8 cellular contexts compared by ENCODE assay signal in genomic region chr19:38899447-38900219, GRCh38. TPM values are rescaled to one million over a fixed set of nuclear protein-coding genes. Genes with fewer than 3 reads are reported as not detected.
DNase-seq lines count a peak whose midpoint lies in the region; ATAC-seq and TF ChIP-seq lines count a peak whose summit lies in the region.

A gene with protein sequence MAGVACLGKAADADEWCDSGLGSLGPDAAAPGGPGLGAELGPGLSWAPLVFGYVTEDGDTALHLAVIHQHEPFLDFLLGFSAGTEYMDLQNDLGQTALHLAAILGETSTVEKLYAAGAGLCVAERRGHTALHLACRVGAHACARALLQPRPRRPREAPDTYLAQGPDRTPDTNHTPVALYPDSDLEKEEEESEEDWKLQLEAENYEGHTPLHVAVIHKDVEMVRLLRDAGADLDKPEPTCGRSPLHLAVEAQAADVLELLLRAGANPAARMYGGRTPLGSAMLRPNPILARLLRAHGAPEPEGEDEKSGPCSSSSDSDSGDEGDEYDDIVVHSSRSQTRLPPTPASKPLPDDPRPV (plus strand): TSS chr19:38899969. CDS start chr19:38900033, 64 bp downstream.
Gene SIRT2, minus strand, starts transcription at chr19:38899618. Its CDS starts 97 bp downstream, at chr19:38899521.

- H3K4me3 ChIP-seq in ACC112 (ENCODE audit: low read depth, low read length) (peak within 1 kb of the TSS; percentile 90), breast epithelium (peak within 1 kb of the TSS; percentile 67 to 94 (median 91)), iPS-18c (ENCODE audit: insufficient read depth, low read depth, low read length) (peak within 1 kb of the TSS; percentile 89), skeletal muscle tissue (ENCODE audit: low read length in 3 of 3) (peak within 1 kb of the TSS; percentile 93 to 97 (median 93))

- ATAC-seq in GM18870 (IDR thresholded peaks at IDR 0.05; ENCODE audit: unreplicated experiment) = peak; percentile 91
- peak; percentile 91 for ATAC-seq in HG03135 (IDR thresholded peaks at IDR 0.05; ENCODE audit: unreplicated experiment)

- H3K36me3 ChIP-seq in ACC112 (ENCODE audit: insufficient read depth, low read length) (no peaks in the 10 kb centered on the region; the same call in 1 of the 2 replicates), breast epithelium (no peaks in the 10 kb centered on the region), skeletal muscle tissue (ENCODE audit: control insufficient read depth in 3 of 3, insufficient read depth in 3 of 3, low read length in 3 of 3) (peaks cover 0 to 4% (median 2%) of the 10 kb centered on the region in 3 donors)

- no peak for TF ChIP-seq CTCF in VCaP (conservative IDR thresholded peaks at IDR 0.05)
- TF ChIP-seq CTCF in breast epithelium (IDR thresholded peaks at IDR 0.05) = no peak

- no peaks in the 10 kb centered on the region for H3K4me1 ChIP-seq in ACC112 (ENCODE audit: control insufficient read depth, insufficient read depth, low read length, unreplicated experiment)
- peaks cover 0 to 6% of the 10 kb centered on the region in 2 donors for H3K4me1 ChIP-seq in breast epithelium
- H3K4me1 ChIP-seq in skeletal muscle tissue (ENCODE audit: control insufficient read depth in 3 of 3, insufficient read depth in 3 of 3, low read length in 3 of 3) = peaks cover 41 to 45% (median 42%) of the 10 kb centered on the region in 3 donors

- peak; percentile 30 for TF ChIP-seq POLR2A in breast epithelium (IDR thresholded peaks at IDR 0.05)

- no peaks in the 10 kb centered on the region for H3K27me3 ChIP-seq in ACC112 (ENCODE audit: insufficient read depth, low read length)
- no peaks in the 10 kb centered on the region for H3K27me3 ChIP-seq in breast epithelium
- no peaks in the 10 kb centered on the region for H3K27me3 ChIP-seq in skeletal muscle tissue (ENCODE audit: control insufficient read depth in 3 of 3, insufficient read depth in 3 of 3, low read length in 3 of 3)

- no peaks in the 10 kb centered on the region for H3K9me3 ChIP-seq in breast epithelium
- no peaks in the 10 kb centered on the region for H3K9me3 ChIP-seq in iPS-18c (ENCODE audit: control insufficient read depth, insufficient read depth, low read length)
- no peaks in the 10 kb centered on the region for H3K9me3 ChIP-seq in skeletal muscle tissue (ENCODE audit: control insufficient read depth in 3 of 3, low read length in 3 of 3)

- peak within 1 kb of the TSS; percentile 81 for H2AFZ ChIP-seq in ACC112 (ENCODE audit: low read length, unreplicated experiment)

- peak within 1 kb of the TSS; percentile 88 to 98 (median 96) for H3K9ac ChIP-seq in skeletal muscle tissue (ENCODE audit: low read depth in 1 of 3, low read length in 3 of 3)

- DNase-seq in NCI-H2196 treated with DMSO at 0.1 percent for 48 hours (lab: John Stamatoyannopoulos, UW; ENCODE audit: unreplicated experiment) (peak; percentile 99), breast epithelium (ENCODE audit: low spot score in 2 of 2) (peak; percentile 99 to 100)

- H3K27ac ChIP-seq in ACC112 (ENCODE audit: low read depth, low read length) (peak within 1 kb of the TSS; percentile 79), VCaP (peak within 1 kb of the TSS; percentile 70), breast epithelium (peak within 1 kb of the TSS; percentile 92 to 94), skeletal muscle tissue (ENCODE audit: low read depth, low read length) (peak within 1 kb of the TSS; percentile 95)

- intact Hi-C loops in breast epithelium (cut with DNase I; ENCODE audit: low total_unique reads) = no loop called here

- H3K79me2 ChIP-seq in ACC112 (ENCODE audit: control insufficient read depth, insufficient read depth, low read length, unreplicated experiment) = peaks cover 3% of the 10 kb centered on the region

RNA-seq across cellular contexts. Expression of the first gene that starts in this region (rescaled TPM):
- total RNA-seq in breast epithelium (10 to 100 TPM; 15.7 to 29.2 (median 19.6) TPM), skeletal muscle tissue (4.7 TPM)

RNA-seq across cellular contexts. Expression of gene SIRT2, which starts in this region (rescaled TPM):
- total RNA-seq in breast epithelium (10 to 100 TPM; 61.8 to 92.3 (median 88.2) TPM), skeletal muscle tissue (125 TPM)

Comparison
In these comparisons a context has a peak if more than half of its experiments do, and no peak if none do; other contexts are left out.
1. Peak in every context shown above with its lines: DNase-seq, ATAC-seq, H3K4me3 ChIP-seq and H3K27ac ChIP-seq.